In genomic region chr9:136722093-136722968, GRCh38 we compare ENCODE assay signal across 22 cellular contexts. TPM values are rescaled to one million over a fixed set of nuclear protein-coding genes. Genes with fewer than 3 reads are reported as not detected.
DNase-seq lines count a peak whose midpoint lies in the region; ATAC-seq and TF ChIP-seq lines count a peak whose summit lies in the region.
"Had no signal": no experiment of that assay in that cellular context is flagged by ENCODE, and none has a peak within 500 bp of the region (broad histone marks: within the 10 kb centered on the region; RNA-seq: fewer than 3 reads in every experiment).

No MANE protein-coding gene starts in this region.

- ATAC-seq in GM18505 (IDR thresholded peaks at IDR 0.05; ENCODE audit: unreplicated experiment): no peak
- ATAC-seq in HG02759 (IDR thresholded peaks at IDR 0.05; ENCODE audit: unreplicated experiment): no peak
- ATAC-seq: activated CD4-positive, alpha-beta T cell treated with anti-CD3 and anti-CD28 coated beads for 36 hours had no signal

- H3K27ac ChIP-seq in BLaER1 treated with 17β-estradiol and CSF1 and Interleukin-3, amounts not matched to agents 10 nM and 100 nM: no peak overlapping the region; a peak in 1 of 22 replicates
- peak overlapping the region; percentile 85 to 88 for H3K27ac ChIP-seq in right atrium auricular region
- no peak overlapping the region for H3K27ac ChIP-seq in tibial nerve

- TF ChIP-seq POLR2A in GM18505 (IDR thresholded peaks at IDR 0.05; ENCODE audit: borderline replicate concordance, extremely low read depth, insufficient read depth, insufficient read length): peak; percentile 17
- TF ChIP-seq POLR2A in Raji (IDR thresholded peaks at IDR 0.05; ENCODE audit: insufficient read depth, low read depth, low read length): peak; percentile 4; the same call in 1 of the 2 replicates
- TF ChIP-seq POLR2A in tibial nerve (IDR thresholded peaks at IDR 0.05): no peak

- no peak for TF ChIP-seq CTCF in right atrium auricular region (IDR thresholded peaks at IDR 0.05)
- no peak for TF ChIP-seq CTCF in tibial nerve (IDR thresholded peaks at IDR 0.05)

- H3K27me3 ChIP-seq in BLaER1 treated with 17β-estradiol and CSF1 and Interleukin-3, amounts not matched to agents 10 nM and 100 nM: no peaks in the 10 kb centered on the region
- no peaks in the 10 kb centered on the region for H3K27me3 ChIP-seq in right atrium auricular region
- peaks cover 0 to 4% of the 10 kb centered on the region in 2 donors for H3K27me3 ChIP-seq in tibial nerve
- H3K27me3 ChIP-seq: BE2C had no signal

- peaks cover 82 to 100% (median 98%) of the 10 kb centered on the region in 11 experiments for H4K20me1 ChIP-seq in BLaER1 treated with 17β-estradiol and CSF1 and Interleukin-3, amounts not matched to agents 10 nM and 100 nM

- peak overlapping the region in 4 of 11 experiments; percentile 8 to 28 (median 22); a peak in 3 of 22 replicates for H3K9ac ChIP-seq in BLaER1 treated with 17β-estradiol and CSF1 and Interleukin-3, amounts not matched to agents 10 nM and 100 nM

- 78 to 80% methylated on average over 20 to 22 of the region's 31 CpGs for WGBS in tibial nerve, 2 donors

- H3K4me3 ChIP-seq in BLaER1 treated with 17β-estradiol and CSF1 and Interleukin-3, amounts not matched to agents 10 nM and 100 nM: no peak overlapping the region
- no peak overlapping the region for H3K4me3 ChIP-seq in right atrium auricular region
- H3K4me3 ChIP-seq in tibial nerve: no peak overlapping the region
- H3K4me3 ChIP-seq: GM23338, smooth muscle cell had no signal

- H3K36me3 ChIP-seq in BLaER1 treated with 17β-estradiol and CSF1 and Interleukin-3, amounts not matched to agents 10 nM and 100 nM: peaks cover 57 to 85% (median 71%) of the 10 kb centered on the region in 11 experiments
- H3K36me3 ChIP-seq in right atrium auricular region (peaks cover 54% of the 10 kb centered on the region), tibial nerve (peaks cover 0 to 61% (median 21%) of the 10 kb centered on the region in 3 donors)

- H3K4me2 ChIP-seq in BLaER1 treated with 17β-estradiol and CSF1 and Interleukin-3, amounts not matched to agents 10 nM and 100 nM: peak overlapping the region in 8 of 11 experiments; percentile 5 to 100 (median 65); a peak in 6 of 22 replicates
- H3K4me2 ChIP-seq: GM23338, smooth muscle cell had no signal

- H3K4me1 ChIP-seq in BLaER1 treated with 17β-estradiol and CSF1 and Interleukin-3, amounts not matched to agents 10 nM and 100 nM: peaks cover 76 to 93% (median 85%) of the 10 kb centered on the region in 10 experiments
- peaks cover 0 to 85% of the 10 kb centered on the region in 2 donors for H3K4me1 ChIP-seq in right atrium auricular region
- H3K4me1 ChIP-seq in tibial nerve: peaks cover 0 to 78% (median 29%) of the 10 kb centered on the region in 4 donors

- DNase-seq in right atrium auricular region (ENCODE audit: low spot score) (no peak), tibial nerve (ENCODE audit: low spot score in 2 of 2) (no peak), NCI-H510A (lab: John Stamatoyannopoulos, UW) (no peak), Ammon's horn (ENCODE audit: low spot score) (no peak)
- DNase-seq: activated CD4-positive, alpha-beta T cell treated with anti-CD3 and anti-CD28 coated beads for 36 hours; activated gamma-delta T cell treated with Interleukin-2 at 50 U/mL for 16 hours; GDM1; NCI-H2029; NCI-H446 treated with DMSO at 0.1 percent for 48 hours; T1000 had no signal

- no peaks in the 10 kb centered on the region for H3K9me3 ChIP-seq in BLaER1 treated with 17β-estradiol and CSF1 and Interleukin-3, amounts not matched to agents 10 nM and 100 nM (replicated peaks in 1 of 11)
- H3K9me3 ChIP-seq in right atrium auricular region (no peaks in the 10 kb centered on the region), tibial nerve (no peaks in the 10 kb centered on the region)
- H3K9me3 ChIP-seq: BE2C had no signal

- no peak for TF ChIP-seq EP300 in tibial nerve (IDR thresholded peaks at IDR 0.05)

RNA-seq across cellular contexts. Expression of gene DIPK1B, which starts 10.0 kb away (rescaled TPM):
- total RNA-seq in right atrium auricular region: 10 to 100 TPM; 45.1 to 45.7 TPM
- total RNA-seq in tibial nerve: 10 to 100 TPM in 2 of 4 donors, 1 to 10 TPM in 2; 5.4 to 37.9 (median 15.8) TPM

RNA-seq across cellular contexts. Expression of gene LCN10, which starts 20.4 kb away (rescaled TPM):
- total RNA-seq in right atrium auricular region (1 to 10 TPM; 4.5 to 8.8 TPM), tibial nerve (10 to 100 TPM in 2 of 4 donors, 1 to 10 TPM in 2; 7.6 to 47.5 (median 17.4) TPM)
- total RNA-seq: kidney epithelial cell, progenitor cell of endocrine pancreas, SK-MEL-5, smooth muscle cell, temporal lobe had no signal

RNA-seq across cellular contexts. Expression of gene LCN6, which starts 26.0 kb away (rescaled TPM):
- 1 to 10 TPM; 6.4 to 9.3 TPM for total RNA-seq in right atrium auricular region
- total RNA-seq in tibial nerve: 10 to 100 TPM; 14.2 to 70.0 (median 42.9) TPM
- total RNA-seq: activated CD4-positive, alpha-beta T cell treated with anti-CD3 and anti-CD28 coated beads for 36 hours; GM23338; kidney epithelial cell; mesothelial cell of epicardium; progenitor cell of endocrine pancreas; SK-MEL-5; smooth muscle cell; temporal lobe had no signal

RNA-seq across cellular contexts. Expression of gene AGPAT2, which starts 35.1 kb away (rescaled TPM):
- total RNA-seq in right atrium auricular region (10 to 100 TPM; 71.9 to 81.9 TPM), tibial nerve (100 to 1,000 TPM in 3 of 4 donors, 10 to 100 TPM in 1; 79.6 to 292 (median 151) TPM)

RNA-seq across cellular contexts. Expression of gene LCN8, which starts 35.7 kb away (rescaled TPM):
- total RNA-seq in right atrium auricular region: not detected
- total RNA-seq in tibial nerve: under 1 TPM in 1 of 4 donors, not detected in 3; 0.39 TPM
- total RNA-seq: activated CD4-positive, alpha-beta T cell treated with anti-CD3 and anti-CD28 coated beads for 36 hours; GM23338; kidney epithelial cell; mesothelial cell of epicardium; progenitor cell of endocrine pancreas; SK-MEL-5; smooth muscle cell; temporal lobe had no signal

Comparison
In these comparisons a context has a peak if more than half of its experiments do, and no peak if none do; other contexts are left out.
1. H3K27ac ChIP-seq: peak in right atrium auricular region (2 of 2); none in BLaER1 treated with 17β-estradiol and CSF1 and Interleukin-3, amounts not matched to agents 10 nM and 100 nM (0 of 11) and tibial nerve (0 of 4).
2. POLR2A ChIP-seq: peak in GM18505 (single experiment) and Raji (single experiment); none in tibial nerve (0 of 2).